Comparison of ENCODE assay signal across 8 cellular contexts in the genomic region with DNA sequence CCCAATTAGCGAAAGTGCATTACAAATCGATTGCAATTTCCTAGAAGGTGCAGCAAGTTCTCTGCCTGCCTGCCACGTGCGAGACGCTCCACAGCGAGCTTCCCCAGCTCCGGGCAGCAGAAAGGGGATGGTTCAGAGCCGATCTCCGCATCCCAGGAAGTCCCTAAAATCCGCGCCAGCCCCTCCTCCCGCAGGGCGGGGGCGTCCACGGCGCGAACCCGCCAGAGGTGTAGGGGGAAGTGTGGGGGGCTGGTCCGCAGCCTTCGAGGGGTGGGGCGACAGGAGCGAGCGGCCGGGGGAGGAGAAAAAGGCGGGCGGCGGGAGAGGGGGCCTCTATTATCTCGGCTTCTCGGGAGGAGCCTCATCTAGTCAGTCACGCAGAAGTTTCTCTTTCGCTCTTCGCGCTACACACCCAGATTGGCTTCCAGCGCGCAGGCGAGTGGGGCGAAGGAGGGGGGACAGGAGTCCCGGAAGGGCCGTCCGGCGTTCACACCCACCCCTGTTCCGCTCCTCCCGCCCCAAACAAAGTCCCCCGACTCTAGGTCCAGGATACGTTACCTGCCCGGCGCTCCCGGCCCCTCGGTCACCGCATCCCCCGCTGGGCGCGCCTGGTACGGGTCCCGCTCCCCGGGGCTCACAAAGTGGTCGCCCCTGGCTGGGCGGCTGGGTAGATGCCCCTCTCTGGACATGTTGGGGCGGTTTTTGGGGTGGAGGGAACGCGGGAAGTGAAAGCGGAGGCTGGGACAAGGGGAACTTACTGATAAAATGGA. TPM values are rescaled to one million over a fixed set of nuclear protein-coding genes. Genes with fewer than 3 reads are reported as not detected.
DNase-seq lines count a peak whose midpoint lies in the region; ATAC-seq lines count a peak whose summit lies in the region.

No MANE protein-coding gene starts in this region.

- H4K5ac ChIP-seq in mesendoderm (ENCODE audit: low read length) = peak overlapping the region; percentile 60

- ATAC-seq in GM19463 (IDR thresholded peaks at IDR 0.05; ENCODE audit: unreplicated experiment) = peak; percentile 70
- ATAC-seq in effector memory CD8-positive, alpha-beta T cell (replicated peaks) = peak; percentile 64

- H2BK120ac ChIP-seq in mesendoderm (ENCODE audit: low read depth, low read length) = peak overlapping the region; percentile 99

- no peaks in the 10 kb centered on the region for H3K9me3 ChIP-seq in CD4-positive, alpha-beta memory T cell (ENCODE audit: control insufficient read depth in 1 of 2, low read length in 2 of 2)

- H3K27me3 ChIP-seq in CD4-positive, alpha-beta memory T cell (ENCODE audit: insufficient read depth, low read length) = no peaks in the 10 kb centered on the region
- H3K27me3 ChIP-seq in mesendoderm (ENCODE audit: insufficient read depth, low read length, poor library complexity) = no peaks in the 10 kb centered on the region

- WGBS in mesendoderm (ENCODE audit: extremely low coverage, insufficient coverage, low lambda C conversion rate) = no CpG with 5 or more reads among the region's 62 CpGs

- peak; percentile 86 to 94 (median 87) for DNase-seq in CD4-positive, alpha-beta memory T cell
- DNase-seq in HK-2 (ENCODE audit: unreplicated experiment) = peak; percentile 88
- DNase-seq in NK-92 (lab: John Stamatoyannopoulos, UW; ENCODE audit: unreplicated experiment) = peak; percentile 39
- DNase-seq in activated CD8-positive, alpha-beta memory T cell treated with anti-CD3 and anti-CD28 coated beads for 4 hours (ENCODE audit: low read depth in 2 of 2) = peak; percentile 84 to 86
- peak; percentile 77 to 81 (median 78) for DNase-seq in effector memory CD8-positive, alpha-beta T cell
- DNase-seq in mesendoderm = peak; percentile 92
- DNase-seq in stimulated activated CD8-positive, alpha-beta memory T cell treated with anti-CD3 and anti-CD28 coated beads, Interleukin-15, amount 100 ng/mL, for 24 hours (ENCODE audit: low read depth) = peak; percentile 58

- peak overlapping the region; percentile 95 to 100 (median 99) for H3K27ac Mint-ChIP-seq in CD4-positive, alpha-beta memory T cell
- H3K27ac Mint-ChIP-seq in effector memory CD8-positive, alpha-beta T cell = peak overlapping the region; percentile 98 to 99

- peak overlapping the region; percentile 95 for H3K9ac ChIP-seq in mesendoderm (ENCODE audit: low read length)

- H2AK5ac ChIP-seq in mesendoderm (ENCODE audit: low read length) = no peak overlapping the region

- intact Hi-C loops in CD4-positive, alpha-beta memory T cell (cut with micrococcal nuclease) = loop anchor here (1.0 kb wide), 2 partner anchors 7 to 60 kb away; no protein-coding TSS in a partner anchor

- H3K27ac ChIP-seq in CD4-positive, alpha-beta memory T cell (ENCODE audit: low read depth, low read length) = peak overlapping the region; percentile 99
- peak overlapping the region; percentile 99 for H3K27ac ChIP-seq in mesendoderm (ENCODE audit: low read depth, low read length)

- H3K4me2 ChIP-seq in mesendoderm (ENCODE audit: low read length) = peak overlapping the region; percentile 77

- H3K23ac ChIP-seq in mesendoderm (ENCODE audit: low read length) = peak overlapping the region; percentile 95

- peak overlapping the region; percentile 96 for H3K4ac ChIP-seq in mesendoderm (ENCODE audit: low read depth, low read length)

- POLR2A ChIA-PET in CD4-positive, alpha-beta memory T cell (lab: Charles Lee; ENCODE audit: partially characterized antibody) = interaction anchor here (0.8 to 9.7 kb wide), 14 partner anchors 9 to 232 kb away, joined by 3 to 136 read pairs (median 3); partner anchors contain the start of genes GPD2 and NR4A2

- H4K8ac ChIP-seq in mesendoderm (ENCODE audit: low read depth, low read length) = peak overlapping the region; percentile 100

- peaks cover 0 to 11% of the 10 kb centered on the region in 2 donors for H3K36me3 Mint-ChIP-seq in CD4-positive, alpha-beta memory T cell
- H3K36me3 Mint-ChIP-seq in effector memory CD8-positive, alpha-beta T cell (ENCODE audit: insufficient read depth) = peaks cover 27% of the 10 kb centered on the region

- no peak overlapping the region for H2BK15ac ChIP-seq in mesendoderm (replicated peaks; ENCODE audit: low read depth)

- no peaks in the 10 kb centered on the region for H3K36me3 ChIP-seq in CD4-positive, alpha-beta memory T cell (ENCODE audit: insufficient read depth, low read length)
- no peaks in the 10 kb centered on the region for H3K36me3 ChIP-seq in mesendoderm (ENCODE audit: control insufficient read depth, insufficient read depth, low read length)

- CTCF ChIA-PET in CD4-positive, alpha-beta memory T cell (lab: Charles Lee; ENCODE audit: partially characterized antibody) = interaction anchor here (0.6 to 2.3 kb wide), 9 partner anchors 7 to 921 kb away, joined by 3 to 14 read pairs (median 4); partner anchors contain the start of gene NR4A2

- H3K56ac ChIP-seq in mesendoderm (ENCODE audit: low read length) = peak overlapping the region; percentile 88

- peak overlapping the region; percentile 100 for H3K18ac ChIP-seq in mesendoderm (ENCODE audit: low read length)

- H3K4me1 ChIP-seq in CD4-positive, alpha-beta memory T cell (ENCODE audit: insufficient read depth, low read length) = peaks cover 37% of the 10 kb centered on the region
- no peaks in the 10 kb centered on the region for H3K4me1 ChIP-seq in mesendoderm (ENCODE audit: control insufficient read depth, low read depth, low read length)

- H3K79me2 ChIP-seq in mesendoderm (ENCODE audit: control insufficient read depth, insufficient read depth, low read length) = no peaks in the 10 kb centered on the region

- H2BK5ac ChIP-seq in mesendoderm (ENCODE audit: low read length) = peak overlapping the region; percentile 76

- H3K9me3 Mint-ChIP-seq in CD4-positive, alpha-beta memory T cell = no peaks in the 10 kb centered on the region
- H3K9me3 Mint-ChIP-seq in effector memory CD8-positive, alpha-beta T cell = no peaks in the 10 kb centered on the region

- H3K4me1 Mint-ChIP-seq in CD4-positive, alpha-beta memory T cell = peaks cover 21 to 48% (median 33%) of the 10 kb centered on the region in 4 donors
- peaks cover 10 to 24% of the 10 kb centered on the region in 2 donors for H3K4me1 Mint-ChIP-seq in effector memory CD8-positive, alpha-beta T cell (ENCODE audit: low read depth in 2 of 2)

- H3K27me3 Mint-ChIP-seq in CD4-positive, alpha-beta memory T cell = peaks cover 0 to 2% of the 10 kb centered on the region in 2 donors
- no peaks in the 10 kb centered on the region for H3K27me3 Mint-ChIP-seq in effector memory CD8-positive, alpha-beta T cell

- H3K79me1 ChIP-seq in mesendoderm (ENCODE audit: low read length) = no peaks in the 10 kb centered on the region

- peak overlapping the region; percentile 66 to 91 for H3K4me3 ChIP-seq in CD4-positive, alpha-beta memory T cell (ENCODE audit: low read length in 2 of 2)
- peak overlapping the region; percentile 85 for H3K4me3 ChIP-seq in mesendoderm (ENCODE audit: low read length)

- H3K4me3 Mint-ChIP-seq in CD4-positive, alpha-beta memory T cell = peak overlapping the region; percentile 90 to 99 (median 96)
- peak overlapping the region; percentile 92 to 93 for H3K4me3 Mint-ChIP-seq in effector memory CD8-positive, alpha-beta T cell

RNA-seq across cellular contexts. Expression of gene NR4A2, which starts 9.1 kb away (rescaled TPM):
- 1 to 10 TPM; 2.1 TPM for total RNA-seq in CD4-positive, alpha-beta memory T cell
- polyA plus RNA-seq in CD4-positive, alpha-beta memory T cell = 10 to 100 TPM in 1 of 2 donors, 1 to 10 TPM in 1; 9.4 to 18.3 TPM
- 1.1 TPM for polyA plus RNA-seq in mesendoderm (2013, experiment 1 of 2)
- 1.2 TPM for polyA plus RNA-seq in mesendoderm (2013, experiment 2 of 2)

Comparison
In these comparisons a context has a peak if more than half of its experiments do, and no peak if none do; other contexts are left out.
1. Peak in every context shown above with its lines: DNase-seq, ATAC-seq, H3K4me3 ChIP-seq and H3K27ac ChIP-seq.
2. DNase-seq: peak in every context shown above with its lines; median percentile 92 in mesendoderm; 88 in HK-2; 87 in CD4-positive, alpha-beta memory T cell; 85 in activated CD8-positive, alpha-beta memory T cell treated with anti-CD3 and anti-CD28 coated beads for 4 hours; 78 in effector memory CD8-positive, alpha-beta T cell; 58 in stimulated activated CD8-positive, alpha-beta memory T cell treated with anti-CD3 and anti-CD28 coated beads, Interleukin-15, amount 100 ng/mL, for 24 hours; 39 in NK-92.